12 cellular contexts compared by ENCODE assay signal in genomic region chr12:1668833-1669543, GRCh38. TPM values are rescaled to one million over a fixed set of nuclear protein-coding genes. Genes with fewer than 3 reads are reported as not detected.
DNase-seq lines count a peak whose midpoint lies in the region; ATAC-seq, FAIRE-seq and TF ChIP-seq lines count a peak whose summit lies in the region.
"Had no signal": no experiment of that assay in that cellular context is flagged by ENCODE, and none has a peak within 500 bp of the region (broad histone marks: within the 10 kb centered on the region; RNA-seq: fewer than 3 reads in every experiment).

No MANE protein-coding gene starts in this region.

- H3K27ac ChIP-seq in left ventricle myocardium inferior (replicated peaks) (peak overlapping the region; percentile 92), spleen (peak overlapping the region in 5 of 8 donors; percentile 29 to 63 (median 47)), kidney (ENCODE audit: low read depth in 2 of 2, low read length in 2 of 2) (no peak overlapping the region)

- 31 to 58% (median 44%) methylated on average over 18 of the region's 18 CpGs for WGBS in spleen, 5 donors

- H3K4me3 ChIP-seq in left ventricle myocardium inferior (peak overlapping the region; percentile 55), spleen (peak overlapping the region in 1 of 8 donors; percentile 9), kidney (ENCODE audit: low read length in 2 of 2) (no peak overlapping the region)

- ATAC-seq in T-helper 17 cell (peak; percentile 23), HG03520 (IDR thresholded peaks at IDR 0.05; ENCODE audit: unreplicated experiment) (no peak)

- TF ChIP-seq POLR2A in spleen (IDR thresholded peaks at IDR 0.05), result no peak

- TF ChIP-seq CTCF in left ventricle myocardium inferior (IDR thresholded peaks at IDR 0.05; ENCODE audit: borderline replicate concordance), result no peak
- TF ChIP-seq CTCF in spleen (IDR thresholded peaks at IDR 0.05 in 8 of 11, conservative IDR thresholded peaks at IDR 0.05 in 3 of 11), result no peak
- no peak for TF ChIP-seq CTCF in kidney (IDR thresholded peaks at IDR 0.05; ENCODE audit: borderline replicate concordance, extremely low read depth, insufficient read depth)

- no peaks in the 10 kb centered on the region for H3K9me3 ChIP-seq in T-helper 17 cell (ENCODE audit: control insufficient read depth, low read length, poor library complexity, severe bottlenecking)
- H3K9me3 ChIP-seq in left ventricle myocardium inferior (replicated peaks), result no peaks in the 10 kb centered on the region
- no peaks in the 10 kb centered on the region for H3K9me3 ChIP-seq in spleen
- no peaks in the 10 kb centered on the region for H3K9me3 ChIP-seq in kidney (ENCODE audit: control insufficient read depth in 1 of 2, low read length in 2 of 2)

- intact Hi-C loops in left ventricle myocardium inferior (cut with micrococcal nuclease), result no loop called here
- intact Hi-C loops in spleen (cut with DNase I; ENCODE audit: low total_unique reads), result no loop called here
- intact Hi-C loops in kidney (cut with DNase I), result no loop called here

- H3K4me1 Mint-ChIP-seq in T-helper 17 cell, result peaks cover 28% of the 10 kb centered on the region

- no peaks in the 10 kb centered on the region for H3K27me3 Mint-ChIP-seq in T-helper 17 cell
- H3K27me3 Mint-ChIP-seq: activated naive CD8-positive, alpha-beta T cell had no signal

- DNase-seq in HTR-8/SVneo (ENCODE audit: insufficient read length, low spot score), result no peak
- no peak for DNase-seq in T-helper 17 cell
- DNase-seq in left ventricle myocardium inferior, result peak; percentile 66
- no peak for DNase-seq in spleen
- DNase-seq in kidney, result no peak
- DNase-seq in NCI-H774 (lab: John Stamatoyannopoulos, UW), result no peak
- DNase-seq in NCI-H1436 (lab: John Stamatoyannopoulos, UW), result no peak
- DNase-seq: NCI-H2081 treated with DMSO at 0.1 percent for 48 hours, T-helper 1 cell had no signal

- H3K4me1 ChIP-seq in left ventricle myocardium inferior (peaks cover 24% of the 10 kb centered on the region), spleen (peaks cover 0 to 35% (median 27%) of the 10 kb centered on the region in 6 donors), kidney (ENCODE audit: control insufficient read depth in 1 of 2, insufficient read depth in 1 of 2, low read depth in 1 of 2, low read length in 2 of 2) (peaks cover 0 to 5% of the 10 kb centered on the region in 2 donors)

- peak overlapping the region; percentile 90 for H3K27ac Mint-ChIP-seq in T-helper 17 cell
- H3K27ac Mint-ChIP-seq: activated naive CD8-positive, alpha-beta T cell had no signal

- FAIRE-seq in HTR-8/SVneo (lab: Jason Lieb, UNC), result peak; percentile 59
- no peak for FAIRE-seq in kidney (lab: Jason Lieb, UNC)
- FAIRE-seq: G401.6 had no signal

- H3K36me3 ChIP-seq in left ventricle myocardium inferior (no peaks in the 10 kb centered on the region), spleen (no peaks in the 10 kb centered on the region), kidney (ENCODE audit: control insufficient read depth in 1 of 2, insufficient read depth in 2 of 2, low read length in 2 of 2) (no peaks in the 10 kb centered on the region)

- H3K9ac ChIP-seq in kidney (ENCODE audit: low read length in 2 of 2), result no peak overlapping the region

- peaks cover 5% of the 10 kb centered on the region for H3K36me3 Mint-ChIP-seq in T-helper 17 cell (ENCODE audit: low read depth)
- H3K36me3 Mint-ChIP-seq: activated naive CD8-positive, alpha-beta T cell had no signal

- peak overlapping the region; percentile 62 for H3K4me3 Mint-ChIP-seq in T-helper 17 cell
- H3K4me3 Mint-ChIP-seq: activated naive CD8-positive, alpha-beta T cell had no signal

- H3K27me3 ChIP-seq in left ventricle myocardium inferior (ENCODE audit: low read depth) (no peaks in the 10 kb centered on the region), spleen (replicated peaks in 1 of 7) (no peaks in the 10 kb centered on the region)

RNA-seq across cellular contexts. Expression of gene ADIPOR2, which starts 21.9 kb away (rescaled TPM):
- 10 to 100 TPM; 17.1 to 23.5 TPM for total RNA-seq in T-helper 17 cell
- total RNA-seq in left ventricle myocardium inferior, result 40.5 TPM
- 10 to 100 TPM; 34.8 to 43.7 (median 39.9) TPM for total RNA-seq in spleen
- polyA plus RNA-seq in spleen, result 10 to 100 TPM; 12.9 to 19.5 (median 15.7) TPM
- total RNA-seq in kidney, result 50.0 TPM
- 26.7 TPM for polyA plus RNA-seq in kidney (ENCODE audit: insufficient read depth, low read depth, low replicate concordance)

RNA-seq across cellular contexts. Expression of gene WNT5B, which starts 40.0 kb away (rescaled TPM):
- total RNA-seq in T-helper 17 cell (not detected), left ventricle myocardium inferior (2.1 TPM), spleen (1 to 10 TPM; 3.9 to 8.7 (median 5.0) TPM), kidney (4.8 TPM)
- polyA plus RNA-seq in spleen (1 to 10 TPM; 1.1 to 1.8 (median 1.7) TPM), kidney (ENCODE audit: insufficient read depth, low read depth, low replicate concordance) (3.4 TPM)

Comparison
In these comparisons a context has a peak if more than half of its experiments do, and no peak if none do; other contexts are left out.
1. H3K27ac ChIP-seq: peak in left ventricle myocardium inferior (single experiment) and spleen (5 of 8); none in kidney (0 of 2).